Comparison of ENCODE assay signal across 29 cellular contexts in genomic region chr16:68450741-68451140, GRCh38. TPM values are rescaled to one million over a fixed set of nuclear protein-coding genes. Genes with fewer than 3 reads are reported as not detected.
A peak's percentile ranks its signal among the peaks of the same experiment; 100 is the strongest.
DNase-seq lines count a peak whose midpoint lies in the region; FAIRE-seq and TF ChIP-seq lines count a peak whose summit lies in the region.
"Had no signal": no experiment of that assay in that cellular context is flagged by ENCODE, and none has a peak within 500 bp of the region (broad histone marks: within the 10 kb centered on the region; RNA-seq: fewer than 3 reads in every experiment).

No MANE protein-coding gene starts in this region.

- H3K4me3 ChIP-seq in PC-9 (no peak overlapping the region), vagina (no peak overlapping the region)
- H3K4me3 ChIP-seq: breast epithelium, gastrocnemius medialis, SJSA1, tibial nerve had no signal

- H3K9me2 ChIP-seq in PC-9 (ENCODE audit: insufficient read depth), result no peaks in the 10 kb centered on the region

- no peak overlapping the region for H3K4me2 ChIP-seq in PC-9

- H3K27ac ChIP-seq in PC-9, result no peak overlapping the region; the same call in 1 of the 2 replicates
- H3K27ac ChIP-seq in vagina, result no peak overlapping the region
- H3K27ac ChIP-seq: breast epithelium, C4-2B, gastrocnemius medialis, SJSA1, tibial nerve had no signal

- H3K4me1 ChIP-seq in PC-9 (replicated peaks; ENCODE audit: insufficient read depth) (peaks cover 30% of the 10 kb centered on the region), vagina (peaks cover 24% of the 10 kb centered on the region)

- CTCF ChIA-PET in PC-9 (lab: Charles Lee), result no interaction called here

- no peak for TF ChIP-seq POLR2A in vagina (IDR thresholded peaks at IDR 0.05)

- H3K36me3 ChIP-seq in PC-9 (ENCODE audit: low read depth) (no peaks in the 10 kb centered on the region), vagina (no peaks in the 10 kb centered on the region)
- H3K36me3 ChIP-seq: breast epithelium, gastrocnemius medialis, SJSA1, tibial nerve had no signal

- H4K20me1 ChIP-seq in PC-9 (ENCODE audit: insufficient read depth), result no peaks in the 10 kb centered on the region

- FAIRE-seq in frontal cortex (lab: Jason Lieb, UNC), result no peak
- FAIRE-seq: colon, H1, small intestine had no signal

- no TSS peak for BruUV-seq in PC-9 (replicated peaks; lab: Mats Ljungman, UMichigan)

- no peaks in the 10 kb centered on the region for H3K79me2 ChIP-seq in PC-9 (ENCODE audit: low read depth)

- peaks cover 3% of the 10 kb centered on the region; the same call in 1 of the 2 replicates for H3K9me3 ChIP-seq in PC-9 (ENCODE audit: insufficient read depth, low read depth)
- no peaks in the 10 kb centered on the region for H3K9me3 ChIP-seq in vagina
- H3K9me3 ChIP-seq: breast epithelium, gastrocnemius medialis, SJSA1, tibial nerve had no signal

- TF ChIP-seq CTCF in PC-9 (conservative IDR thresholded peaks at IDR 0.05) (no peak), vagina (IDR thresholded peaks at IDR 0.05) (no peak)

- H3F3A ChIP-seq in PC-9 (ENCODE audit: insufficient read depth, low read depth), result no peaks in the 10 kb centered on the region

- DNase-seq in AG08395 (ENCODE audit: low spot score) (peak; percentile 35), ELR (ENCODE audit: low read depth) (peak; percentile 16), NCI-H82 (lab: John Stamatoyannopoulos, UW) (peak; percentile 96), kidney glomerular epithelial cell (lab: John Stamatoyannopoulos, UW) (peak; percentile 3), frontal cortex (ENCODE audit: low spot score in 2 of 2) (no peak), PC-9 (no peak), vagina (ENCODE audit: extremely low spot score in 2 of 2) (no peak)
- no peak for DNase-seq in activated T-cell treated with anti-CD3 and anti-CD28 coated beads, Interleukin-2, amount 50 U/mL, for 1 hour
- DNase-seq: ACHN; activated CD4-positive, alpha-beta T cell treated with anti-CD3 and anti-CD28 coated beads, Interleukin-2, amount 50 U/mL, for 4 hours; activated CD4-positive, CD25-positive, alpha-beta regulatory T cell; activated naive CD4-positive, alpha-beta T cell treated with Interleukin-2 at 50 U/mL for 16 hours; effector memory CD8-positive, alpha-beta T cell; gastrocnemius medialis; hypothalamus; naive B cell; NCI-H1048; NCI-H187 treated with DMSO at 0.1 percent for 48 hours; NCI-H748 treated with DMSO at 0.1 percent for 48 hours; RPMI8226; small intestine; stimulated activated CD4-positive, alpha-beta T cell treated with anti-CD3 and anti-CD28 coated beads, Interleukin-2, amount 100 ng/mL, for 24 hours; T-cell had no signal

- intact Hi-C loops in PC-9 (cut with micrococcal nuclease; ENCODE audit: unreplicated experiment) (no loop called here), vagina (cut with DNase I) (no loop called here)

- no peak overlapping the region for H2AFZ ChIP-seq in PC-9

- H3K27me3 ChIP-seq in PC-9 (ENCODE audit: insufficient read depth, low read depth) (no peaks in the 10 kb centered on the region), vagina (no peaks in the 10 kb centered on the region)
- H3K27me3 ChIP-seq: SJSA1 had no signal

- POLR2A ChIA-PET in PC-9 (lab: Charles Lee; ENCODE audit: unreplicated experiment), result no interaction called here

RNA-seq across cellular contexts. Expression of gene SMPD3, which starts 2.4 kb away (rescaled TPM):
- 64.8 TPM for total RNA-seq in frontal cortex
- total RNA-seq in PC-9 (2021), result 0.30 and 0.94 TPM in 2 replicates
- 3.4 TPM for total RNA-seq in vagina

Comparison
In these comparisons a context has a peak if more than half of its experiments do, and no peak if none do; other contexts are left out.
1. DNase-seq: peak in AG08395 (single experiment), ELR (single experiment), NCI-H82 (single experiment) and kidney glomerular epithelial cell (single experiment); none in frontal cortex (0 of 2), activated T-cell treated with anti-CD3 and anti-CD28 coated beads, Interleukin-2, amount 50 U/mL, for 1 hour (single experiment), PC-9 (0 of 2) and vagina (0 of 2).
2. RNA of gene SMPD3, which starts 2.4 kb away (total RNA-seq): 64.8 TPM in frontal cortex (single experiment); 3.4 TPM in vagina (single experiment) and 0.30 to 0.94 TPM in PC-9; every median in the first group is over 10 times any median in the second.